1 cellular context compared by ENCODE assay signal in the genomic region with DNA sequence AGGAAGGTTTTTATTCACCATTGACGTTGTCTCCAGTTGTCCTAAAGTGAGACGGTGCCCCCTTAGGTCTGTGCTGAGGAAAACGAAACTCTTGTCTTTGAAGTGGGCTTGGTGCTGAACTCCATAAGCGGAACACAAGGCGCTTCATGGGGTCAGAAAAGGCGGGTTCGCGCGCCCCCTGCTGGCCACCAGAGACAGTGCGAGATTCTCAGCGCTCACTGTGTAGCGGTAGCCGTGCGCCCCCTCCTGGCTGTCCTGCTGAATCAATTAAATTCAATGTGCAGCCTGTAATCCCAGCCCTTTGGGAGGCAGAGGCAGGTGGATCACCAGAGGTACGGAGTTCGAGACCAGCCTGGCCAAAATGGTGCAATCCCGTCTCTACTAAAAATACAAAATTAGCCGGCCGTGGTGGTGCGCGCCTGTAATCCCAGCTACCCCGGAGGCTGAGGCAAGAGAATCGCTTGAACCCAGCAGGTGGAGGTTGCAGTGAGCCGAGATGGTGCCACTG.
TF ChIP-seq lines count a peak whose summit lies in the region.

No MANE protein-coding gene starts in this region.

TF ChIP-seq in K562, 482 proteins besides CTCF, POLR2A, EP300 and RAD21 (continued from another document):
- TF ChIP-seq CBX5 (IDR thresholded peaks at IDR 0.05; ENCODE audit: borderline replicate concordance, low read depth), result no peak
- TF ChIP-seq CREM (IDR thresholded peaks at IDR 0.05; ENCODE audit: low read depth), result 0 out of 2 replicates have a peak, but pooled peaks have one; percentile 37
- TF ChIP-seq HNRNPL (IDR thresholded peaks at IDR 0.05; ENCODE audit: low read depth, low read length), result no peak
- TF ChIP-seq XRCC5 (IDR thresholded peaks at IDR 0.05; ENCODE audit: low read depth, low read length), result 0 out of 2 replicates have a peak, but pooled peaks have one; percentile 67
- TF ChIP-seq ZNF282 (CRISPR knock-in tag; IDR thresholded peaks at IDR 0.05), result no peak
- TF ChIP-seq, protein P1, sequence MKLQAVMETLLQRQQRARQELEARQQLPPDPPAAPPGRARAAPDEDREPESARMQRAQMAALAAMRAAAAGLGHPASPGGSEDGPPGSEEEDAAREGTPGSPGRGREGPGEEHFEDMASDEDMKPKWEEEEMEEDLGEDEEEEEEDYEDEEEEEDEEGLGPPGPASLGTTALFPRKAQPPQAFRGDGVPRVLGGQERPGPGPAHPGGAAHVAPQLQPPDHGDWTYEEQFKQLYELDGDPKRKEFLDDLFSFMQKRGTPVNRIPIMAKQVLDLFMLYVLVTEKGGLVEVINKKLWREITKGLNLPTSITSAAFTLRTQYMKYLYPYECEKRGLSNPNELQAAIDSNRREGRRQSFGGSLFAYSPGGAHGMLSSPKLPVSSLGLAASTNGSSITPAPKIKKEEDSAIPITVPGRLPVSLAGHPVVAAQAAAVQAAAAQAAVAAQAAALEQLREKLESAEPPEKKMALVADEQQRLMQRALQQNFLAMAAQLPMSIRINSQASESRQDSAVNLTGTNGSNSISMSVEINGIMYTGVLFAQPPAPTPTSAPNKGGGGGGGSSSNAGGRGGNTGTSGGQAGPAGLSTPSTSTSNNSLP (IDR thresholded peaks at IDR 0.05; ENCODE audit: borderline replicate concordance, low read depth, low read length), result peak; percentile 77; the same call in 1 of the 2 replicates
- no peak for TF ChIP-seq ZBTB17 (CRISPR knock-in tag; IDR thresholded peaks at IDR 0.05)
- TF ChIP-seq RB1 (IDR thresholded peaks at IDR 0.05; ENCODE audit: low read depth), result peak; percentile 83
- 0 out of 2 replicates have a peak, but pooled peaks have one; percentile 20 for TF ChIP-seq JUND (IDR thresholded peaks at IDR 0.05; ENCODE audit: borderline replicate concordance, low read depth, low read length)
- TF ChIP-seq JUND (tag; IDR thresholded peaks at IDR 0.05; ENCODE audit: borderline replicate concordance, low read depth, low read length), result no peak
- TF ChIP-seq SMC3 (conservative IDR thresholded peaks at IDR 0.05; ENCODE audit: insufficient read depth, low read depth, low read length), result peak; percentile 85
- TF ChIP-seq ZC3H8 (IDR thresholded peaks at IDR 0.05), result no peak
- no peak for TF ChIP-seq THRAP3 (IDR thresholded peaks at IDR 0.05; ENCODE audit: borderline replicate concordance)
- TF ChIP-seq CC2D1A (IDR thresholded peaks at IDR 0.05), result 0 out of 2 replicates have a peak, but pooled peaks have one; percentile 35
- TF ChIP-seq CEBPB (tag; IDR thresholded peaks at IDR 0.05), result peak; percentile 51; the same call in 1 of the 2 replicates
- no peak for TF ChIP-seq SRSF7 (optimal IDR thresholded peaks at IDR 0.05; ENCODE audit: low read depth, low read length)
- no peak for TF ChIP-seq ZFP30 (CRISPR knock-in tag; IDR thresholded peaks at IDR 0.05; ENCODE audit: borderline replicate concordance)
- no peak for TF ChIP-seq ZNF311 (CRISPR knock-in tag; IDR thresholded peaks at IDR 0.05)
- TF ChIP-seq RCOR1 (IDR thresholded peaks at IDR 0.05; ENCODE audit: borderline replicate concordance in 1 of 2, low read depth in 2 of 2, low read length in 2 of 2), result no peak
- TF ChIP-seq CHD2 (IDR thresholded peaks at IDR 0.05; ENCODE audit: low read depth, low read length), result no peak
- TF ChIP-seq KLF16 (IDR thresholded peaks at IDR 0.05), result peak; percentile 44; the same call in 1 of the 2 replicates
- TF ChIP-seq, protein P2, sequence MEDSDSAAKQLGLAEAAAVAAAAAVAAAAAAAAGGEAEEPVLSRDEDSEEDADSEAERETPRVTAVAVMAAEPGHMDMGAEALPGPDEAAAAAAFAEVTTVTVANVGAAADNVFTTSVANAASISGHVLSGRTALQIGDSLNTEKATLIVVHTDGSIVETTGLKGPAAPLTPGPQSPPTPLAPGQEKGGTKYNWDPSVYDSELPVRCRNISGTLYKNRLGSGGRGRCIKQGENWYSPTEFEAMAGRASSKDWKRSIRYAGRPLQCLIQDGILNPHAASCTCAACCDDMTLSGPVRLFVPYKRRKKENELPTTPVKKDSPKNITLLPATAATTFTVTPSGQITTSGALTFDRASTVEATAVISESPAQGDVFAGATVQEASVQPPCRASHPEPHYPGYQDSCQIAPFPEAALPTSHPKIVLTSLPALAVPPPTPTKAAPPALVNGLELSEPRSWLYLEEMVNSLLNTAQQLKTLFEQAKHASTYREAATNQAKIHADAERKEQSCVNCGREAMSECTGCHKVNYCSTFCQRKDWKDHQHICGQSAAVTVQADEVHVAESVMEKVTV (CRISPR knock-in tag; IDR thresholded peaks at IDR 0.05), result peak; percentile 48; the same call in 1 of the 2 replicates
- TF ChIP-seq, protein P3, sequence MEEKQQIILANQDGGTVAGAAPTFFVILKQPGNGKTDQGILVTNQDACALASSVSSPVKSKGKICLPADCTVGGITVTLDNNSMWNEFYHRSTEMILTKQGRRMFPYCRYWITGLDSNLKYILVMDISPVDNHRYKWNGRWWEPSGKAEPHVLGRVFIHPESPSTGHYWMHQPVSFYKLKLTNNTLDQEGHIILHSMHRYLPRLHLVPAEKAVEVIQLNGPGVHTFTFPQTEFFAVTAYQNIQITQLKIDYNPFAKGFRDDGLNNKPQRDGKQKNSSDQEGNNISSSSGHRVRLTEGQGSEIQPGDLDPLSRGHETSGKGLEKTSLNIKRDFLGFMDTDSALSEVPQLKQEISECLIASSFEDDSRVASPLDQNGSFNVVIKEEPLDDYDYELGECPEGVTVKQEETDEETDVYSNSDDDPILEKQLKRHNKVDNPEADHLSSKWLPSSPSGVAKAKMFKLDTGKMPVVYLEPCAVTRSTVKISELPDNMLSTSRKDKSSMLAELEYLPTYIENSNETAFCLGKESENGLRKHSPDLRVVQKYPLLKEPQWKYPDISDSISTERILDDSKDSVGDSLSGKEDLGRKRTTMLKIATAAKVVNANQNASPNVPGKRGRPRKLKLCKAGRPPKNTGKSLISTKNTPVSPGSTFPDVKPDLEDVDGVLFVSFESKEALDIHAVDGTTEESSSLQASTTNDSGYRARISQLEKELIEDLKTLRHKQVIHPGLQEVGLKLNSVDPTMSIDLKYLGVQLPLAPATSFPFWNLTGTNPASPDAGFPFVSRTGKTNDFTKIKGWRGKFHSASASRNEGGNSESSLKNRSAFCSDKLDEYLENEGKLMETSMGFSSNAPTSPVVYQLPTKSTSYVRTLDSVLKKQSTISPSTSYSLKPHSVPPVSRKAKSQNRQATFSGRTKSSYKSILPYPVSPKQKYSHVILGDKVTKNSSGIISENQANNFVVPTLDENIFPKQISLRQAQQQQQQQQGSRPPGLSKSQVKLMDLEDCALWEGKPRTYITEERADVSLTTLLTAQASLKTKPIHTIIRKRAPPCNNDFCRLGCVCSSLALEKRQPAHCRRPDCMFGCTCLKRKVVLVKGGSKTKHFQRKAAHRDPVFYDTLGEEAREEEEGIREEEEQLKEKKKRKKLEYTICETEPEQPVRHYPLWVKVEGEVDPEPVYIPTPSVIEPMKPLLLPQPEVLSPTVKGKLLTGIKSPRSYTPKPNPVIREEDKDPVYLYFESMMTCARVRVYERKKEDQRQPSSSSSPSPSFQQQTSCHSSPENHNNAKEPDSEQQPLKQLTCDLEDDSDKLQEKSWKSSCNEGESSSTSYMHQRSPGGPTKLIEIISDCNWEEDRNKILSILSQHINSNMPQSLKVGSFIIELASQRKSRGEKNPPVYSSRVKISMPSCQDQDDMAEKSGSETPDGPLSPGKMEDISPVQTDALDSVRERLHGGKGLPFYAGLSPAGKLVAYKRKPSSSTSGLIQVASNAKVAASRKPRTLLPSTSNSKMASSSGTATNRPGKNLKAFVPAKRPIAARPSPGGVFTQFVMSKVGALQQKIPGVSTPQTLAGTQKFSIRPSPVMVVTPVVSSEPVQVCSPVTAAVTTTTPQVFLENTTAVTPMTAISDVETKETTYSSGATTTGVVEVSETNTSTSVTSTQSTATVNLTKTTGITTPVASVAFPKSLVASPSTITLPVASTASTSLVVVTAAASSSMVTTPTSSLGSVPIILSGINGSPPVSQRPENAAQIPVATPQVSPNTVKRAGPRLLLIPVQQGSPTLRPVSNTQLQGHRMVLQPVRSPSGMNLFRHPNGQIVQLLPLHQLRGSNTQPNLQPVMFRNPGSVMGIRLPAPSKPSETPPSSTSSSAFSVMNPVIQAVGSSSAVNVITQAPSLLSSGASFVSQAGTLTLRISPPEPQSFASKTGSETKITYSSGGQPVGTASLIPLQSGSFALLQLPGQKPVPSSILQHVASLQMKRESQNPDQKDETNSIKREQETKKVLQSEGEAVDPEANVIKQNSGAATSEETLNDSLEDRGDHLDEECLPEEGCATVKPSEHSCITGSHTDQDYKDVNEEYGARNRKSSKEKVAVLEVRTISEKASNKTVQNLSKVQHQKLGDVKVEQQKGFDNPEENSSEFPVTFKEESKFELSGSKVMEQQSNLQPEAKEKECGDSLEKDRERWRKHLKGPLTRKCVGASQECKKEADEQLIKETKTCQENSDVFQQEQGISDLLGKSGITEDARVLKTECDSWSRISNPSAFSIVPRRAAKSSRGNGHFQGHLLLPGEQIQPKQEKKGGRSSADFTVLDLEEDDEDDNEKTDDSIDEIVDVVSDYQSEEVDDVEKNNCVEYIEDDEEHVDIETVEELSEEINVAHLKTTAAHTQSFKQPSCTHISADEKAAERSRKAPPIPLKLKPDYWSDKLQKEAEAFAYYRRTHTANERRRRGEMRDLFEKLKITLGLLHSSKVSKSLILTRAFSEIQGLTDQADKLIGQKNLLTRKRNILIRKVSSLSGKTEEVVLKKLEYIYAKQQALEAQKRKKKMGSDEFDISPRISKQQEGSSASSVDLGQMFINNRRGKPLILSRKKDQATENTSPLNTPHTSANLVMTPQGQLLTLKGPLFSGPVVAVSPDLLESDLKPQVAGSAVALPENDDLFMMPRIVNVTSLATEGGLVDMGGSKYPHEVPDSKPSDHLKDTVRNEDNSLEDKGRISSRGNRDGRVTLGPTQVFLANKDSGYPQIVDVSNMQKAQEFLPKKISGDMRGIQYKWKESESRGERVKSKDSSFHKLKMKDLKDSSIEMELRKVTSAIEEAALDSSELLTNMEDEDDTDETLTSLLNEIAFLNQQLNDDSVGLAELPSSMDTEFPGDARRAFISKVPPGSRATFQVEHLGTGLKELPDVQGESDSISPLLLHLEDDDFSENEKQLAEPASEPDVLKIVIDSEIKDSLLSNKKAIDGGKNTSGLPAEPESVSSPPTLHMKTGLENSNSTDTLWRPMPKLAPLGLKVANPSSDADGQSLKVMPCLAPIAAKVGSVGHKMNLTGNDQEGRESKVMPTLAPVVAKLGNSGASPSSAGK (IDR thresholded peaks at IDR 0.05), result 0 out of 2 replicates have a peak, but pooled peaks have one; percentile 16
